8 cellular contexts compared by ENCODE assay signal in genomic region chr19:12783226-12783848, GRCh38. TPM values are rescaled to one million over a fixed set of nuclear protein-coding genes. Genes with fewer than 3 reads are reported as not detected.
DNase-seq lines count a peak whose midpoint lies in the region; ATAC-seq lines count a peak whose summit lies in the region.

No MANE protein-coding gene starts in this region.

- H3K27ac Mint-ChIP-seq in activated naive CD4-positive, alpha-beta T cell treated with anti-CD3 and anti-CD28 coated beads, Interleukin-2, amount 10 ng/mL, durations not matched to agents 7 days and 5 days, result peak overlapping the region; percentile 87
- peak overlapping the region in 4 of 6 donors; percentile 83 to 92 (median 90) for H3K27ac Mint-ChIP-seq in immature natural killer cell

- ATAC-seq in GM21825 (IDR thresholded peaks at IDR 0.05; ENCODE audit: unreplicated experiment), result no peak
- no peak for ATAC-seq in GM19035 (IDR thresholded peaks at IDR 0.05; ENCODE audit: unreplicated experiment)

- H3K36me3 Mint-ChIP-seq in activated naive CD4-positive, alpha-beta T cell treated with anti-CD3 and anti-CD28 coated beads, Interleukin-2, amount 10 ng/mL, durations not matched to agents 7 days and 5 days, result no peaks in the 10 kb centered on the region
- H3K36me3 Mint-ChIP-seq in immature natural killer cell, result no peaks in the 10 kb centered on the region

- CTCF ChIA-PET in activated naive CD4-positive, alpha-beta T cell treated with anti-CD3 and anti-CD28 coated beads, Interleukin-2, amount 10 ng/mL, durations not matched to agents 7 days and 5 days (lab: Charles Lee), result interaction anchor here (1.3 to 30.6 kb wide), 2 partner anchors 14 to 16 kb away, joined by 3 to 706 read pairs; partner anchors contain the start of genes JUNB, PRDX2 and THSD8

- H3K27me3 Mint-ChIP-seq in activated naive CD4-positive, alpha-beta T cell treated with anti-CD3 and anti-CD28 coated beads, Interleukin-2, amount 10 ng/mL, durations not matched to agents 7 days and 5 days, result no peaks in the 10 kb centered on the region
- H3K27me3 Mint-ChIP-seq in immature natural killer cell (ENCODE audit: low read depth in 3 of 3), result peaks cover 7 to 17% (median 11%) of the 10 kb centered on the region in 3 donors

- H3K9me3 Mint-ChIP-seq in activated naive CD4-positive, alpha-beta T cell treated with anti-CD3 and anti-CD28 coated beads, Interleukin-2, amount 10 ng/mL, durations not matched to agents 7 days and 5 days, result no peaks in the 10 kb centered on the region
- no peaks in the 10 kb centered on the region for H3K9me3 Mint-ChIP-seq in immature natural killer cell

- H3K4me3 Mint-ChIP-seq in activated naive CD4-positive, alpha-beta T cell treated with anti-CD3 and anti-CD28 coated beads, Interleukin-2, amount 10 ng/mL, durations not matched to agents 7 days and 5 days, result peak overlapping the region; percentile 37
- H3K4me3 Mint-ChIP-seq in immature natural killer cell, result peak overlapping the region; percentile 53 to 72 (median 58)

- peaks cover 40% of the 10 kb centered on the region for H3K4me1 Mint-ChIP-seq in activated naive CD4-positive, alpha-beta T cell treated with anti-CD3 and anti-CD28 coated beads, Interleukin-2, amount 10 ng/mL, durations not matched to agents 7 days and 5 days
- peaks cover 24 to 27% of the 10 kb centered on the region in 2 donors for H3K4me1 Mint-ChIP-seq in immature natural killer cell

- DNase-seq in activated CD4-positive, alpha-beta T cell treated with anti-CD3 and anti-CD28 coated beads for 48 hours, result peak; percentile 84
- no peak for DNase-seq in activated CD4-positive, alpha-beta T cell treated with anti-CD3 and anti-CD28 coated beads for 1 hour
- DNase-seq in activated naive CD4-positive, alpha-beta T cell treated with anti-CD3 and anti-CD28 coated beads, Interleukin-2, amount 10 ng/mL, durations not matched to agents 7 days and 5 days, result peak; percentile 49
- DNase-seq in immature natural killer cell (no peak), HCEC 1CT (no peak)
- DNase-seq in stimulated activated CD8-positive, alpha-beta memory T cell treated with anti-CD3 and anti-CD28 coated beads, Interleukin-4, amount 100 ng/mL, for 48 hours, result peak; percentile 85

RNA-seq across cellular contexts. Expression of gene JUNB, which starts 7.9 kb away (rescaled TPM):
- polyA plus RNA-seq in immature natural killer cell, result 100 to 1,000 TPM; 620 to 796 (median 697) TPM

RNA-seq across cellular contexts. Expression of gene HOOK2, which starts 8.0 kb away (rescaled TPM):
- 1 to 10 TPM in 2 of 3 donors, not detected in 1; 2.1 to 2.5 TPM for polyA plus RNA-seq in immature natural killer cell

RNA-seq across cellular contexts. Expression of gene PRDX2, which starts 18.3 kb away (rescaled TPM):
- 100 to 1,000 TPM; 157 to 165 (median 159) TPM for polyA plus RNA-seq in immature natural killer cell

RNA-seq across cellular contexts. Expression of gene THSD8, which starts 18.5 kb away (rescaled TPM):
- polyA plus RNA-seq in immature natural killer cell, result 10 to 100 TPM in 1 of 3 donors, 1 to 10 TPM in 2; 3.0 to 11.0 (median 4.5) TPM

RNA-seq across cellular contexts. Expression of gene RNASEH2A, which starts 23.0 kb away (rescaled TPM):
- polyA plus RNA-seq in immature natural killer cell, result 10 to 100 TPM; 27.7 to 45.4 (median 37.5) TPM

Comparison
In these comparisons a context has a peak if more than half of its experiments do, and no peak if none do; other contexts are left out.
1. DNase-seq: peak in activated CD4-positive, alpha-beta T cell treated with anti-CD3 and anti-CD28 coated beads for 48 hours (single experiment), activated naive CD4-positive, alpha-beta T cell treated with anti-CD3 and anti-CD28 coated beads, Interleukin-2, amount 10 ng/mL, durations not matched to agents 7 days and 5 days (single experiment) and stimulated activated CD8-positive, alpha-beta memory T cell treated with anti-CD3 and anti-CD28 coated beads, Interleukin-4, amount 100 ng/mL, for 48 hours (single experiment); none in activated CD4-positive, alpha-beta T cell treated with anti-CD3 and anti-CD28 coated beads for 1 hour (single experiment), immature natural killer cell (0 of 3) and HCEC 1CT (single experiment).